ENCODE assay signal across 1 cellular context in genomic region chr19:535017-535835, GRCh38.
TF ChIP-seq lines count a peak whose summit lies in the region.

No MANE protein-coding gene starts in this region.

TF ChIP-seq in HepG2, 621 proteins besides CTCF, POLR2A, EP300 and RAD21 (continued from another document and continues in another):
- TF ChIP-seq ZNF414 (CRISPR knock-in tag; IDR thresholded peaks at IDR 0.05) (no peak), KAT2B (IDR thresholded peaks at IDR 0.05; ENCODE audit: borderline replicate concordance, low read depth, low read length) (no peak), HBP1 (CRISPR knock-in tag; IDR thresholded peaks at IDR 0.05; ENCODE audit: low read depth) (no peak), ZNF780A (CRISPR knock-in tag; IDR thresholded peaks at IDR 0.05) (no peak), GATAD1 (CRISPR knock-in tag; IDR thresholded peaks at IDR 0.05) (no peak), ZNF777 (CRISPR knock-in tag; IDR thresholded peaks at IDR 0.05) (no peak), USF2 (IDR thresholded peaks at IDR 0.05; ENCODE audit: low read depth, low read length) (no peak), USF2 (CRISPR knock-in tag; IDR thresholded peaks at IDR 0.05; ENCODE audit: borderline replicate concordance) (no peak), ZNF343 (CRISPR knock-in tag; IDR thresholded peaks at IDR 0.05) (no peak), ZZZ3 (CRISPR knock-in tag; IDR thresholded peaks at IDR 0.05; ENCODE audit: borderline replicate concordance) (no peak), NFYC (CRISPR knock-in tag; IDR thresholded peaks at IDR 0.05) (no peak), CAMTA2 (CRISPR knock-in tag; IDR thresholded peaks at IDR 0.05; ENCODE audit: borderline replicate concordance) (no peak), ZNF136 (CRISPR knock-in tag; IDR thresholded peaks at IDR 0.05; ENCODE audit: low read depth) (no peak), FOSL2 (CRISPR knock-in tag; IDR thresholded peaks at IDR 0.05) (peak; percentile 80), ZFYVE20 (CRISPR knock-in tag; IDR thresholded peaks at IDR 0.05; ENCODE audit: borderline replicate concordance, low read depth) (no peak), ZNF761 (CRISPR knock-in tag; conservative IDR thresholded peaks at IDR 0.05) (no peak), STAG1 (CRISPR knock-in tag; IDR thresholded peaks at IDR 0.05) (no peak), RBFOX2 (IDR thresholded peaks at IDR 0.05; ENCODE audit: low read depth, low read length) (0 out of 2 replicates have a peak, but pooled peaks have one; percentile 49), ZNF280D (CRISPR knock-in tag; IDR thresholded peaks at IDR 0.05) (no peak), NKX3-1 (CRISPR knock-in tag; IDR thresholded peaks at IDR 0.05) (no peak), ZNF570 (CRISPR knock-in tag; IDR thresholded peaks at IDR 0.05; ENCODE audit: borderline replicate concordance) (no peak), ZNF337 (CRISPR knock-in tag; IDR thresholded peaks at IDR 0.05; ENCODE audit: borderline replicate concordance, low read depth) (no peak), ARID4A (CRISPR knock-in tag; IDR thresholded peaks at IDR 0.05; ENCODE audit: borderline replicate concordance) (peak; percentile 33; the same call in 1 of the 2 replicates)
- TF ChIP-seq, protein P1, sequence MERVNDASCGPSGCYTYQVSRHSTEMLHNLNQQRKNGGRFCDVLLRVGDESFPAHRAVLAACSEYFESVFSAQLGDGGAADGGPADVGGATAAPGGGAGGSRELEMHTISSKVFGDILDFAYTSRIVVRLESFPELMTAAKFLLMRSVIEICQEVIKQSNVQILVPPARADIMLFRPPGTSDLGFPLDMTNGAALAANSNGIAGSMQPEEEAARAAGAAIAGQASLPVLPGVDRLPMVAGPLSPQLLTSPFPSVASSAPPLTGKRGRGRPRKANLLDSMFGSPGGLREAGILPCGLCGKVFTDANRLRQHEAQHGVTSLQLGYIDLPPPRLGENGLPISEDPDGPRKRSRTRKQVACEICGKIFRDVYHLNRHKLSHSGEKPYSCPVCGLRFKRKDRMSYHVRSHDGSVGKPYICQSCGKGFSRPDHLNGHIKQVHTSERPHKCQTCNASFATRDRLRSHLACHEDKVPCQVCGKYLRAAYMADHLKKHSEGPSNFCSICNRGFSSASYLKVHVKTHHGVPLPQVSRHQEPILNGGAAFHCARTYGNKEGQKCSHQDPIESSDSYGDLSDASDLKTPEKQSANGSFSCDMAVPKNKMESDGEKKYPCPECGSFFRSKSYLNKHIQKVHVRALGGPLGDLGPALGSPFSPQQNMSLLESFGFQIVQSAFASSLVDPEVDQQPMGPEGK (CRISPR knock-in tag; IDR thresholded peaks at IDR 0.05), result peak; percentile 40; the same call in 1 of the 2 replicates
- TF ChIP-seq, protein P2, sequence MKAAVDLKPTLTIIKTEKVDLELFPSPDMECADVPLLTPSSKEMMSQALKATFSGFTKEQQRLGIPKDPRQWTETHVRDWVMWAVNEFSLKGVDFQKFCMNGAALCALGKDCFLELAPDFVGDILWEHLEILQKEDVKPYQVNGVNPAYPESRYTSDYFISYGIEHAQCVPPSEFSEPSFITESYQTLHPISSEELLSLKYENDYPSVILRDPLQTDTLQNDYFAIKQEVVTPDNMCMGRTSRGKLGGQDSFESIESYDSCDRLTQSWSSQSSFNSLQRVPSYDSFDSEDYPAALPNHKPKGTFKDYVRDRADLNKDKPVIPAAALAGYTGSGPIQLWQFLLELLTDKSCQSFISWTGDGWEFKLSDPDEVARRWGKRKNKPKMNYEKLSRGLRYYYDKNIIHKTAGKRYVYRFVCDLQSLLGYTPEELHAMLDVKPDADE (CRISPR knock-in tag; IDR thresholded peaks at IDR 0.05), result no peak
- TF ChIP-seq, protein P3, sequence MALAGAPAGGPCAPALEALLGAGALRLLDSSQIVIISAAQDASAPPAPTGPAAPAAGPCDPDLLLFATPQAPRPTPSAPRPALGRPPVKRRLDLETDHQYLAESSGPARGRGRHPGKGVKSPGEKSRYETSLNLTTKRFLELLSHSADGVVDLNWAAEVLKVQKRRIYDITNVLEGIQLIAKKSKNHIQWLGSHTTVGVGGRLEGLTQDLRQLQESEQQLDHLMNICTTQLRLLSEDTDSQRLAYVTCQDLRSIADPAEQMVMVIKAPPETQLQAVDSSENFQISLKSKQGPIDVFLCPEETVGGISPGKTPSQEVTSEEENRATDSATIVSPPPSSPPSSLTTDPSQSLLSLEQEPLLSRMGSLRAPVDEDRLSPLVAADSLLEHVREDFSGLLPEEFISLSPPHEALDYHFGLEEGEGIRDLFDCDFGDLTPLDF (CRISPR knock-in tag; IDR thresholded peaks at IDR 0.05), result no peak
- TF ChIP-seq, protein P4, sequence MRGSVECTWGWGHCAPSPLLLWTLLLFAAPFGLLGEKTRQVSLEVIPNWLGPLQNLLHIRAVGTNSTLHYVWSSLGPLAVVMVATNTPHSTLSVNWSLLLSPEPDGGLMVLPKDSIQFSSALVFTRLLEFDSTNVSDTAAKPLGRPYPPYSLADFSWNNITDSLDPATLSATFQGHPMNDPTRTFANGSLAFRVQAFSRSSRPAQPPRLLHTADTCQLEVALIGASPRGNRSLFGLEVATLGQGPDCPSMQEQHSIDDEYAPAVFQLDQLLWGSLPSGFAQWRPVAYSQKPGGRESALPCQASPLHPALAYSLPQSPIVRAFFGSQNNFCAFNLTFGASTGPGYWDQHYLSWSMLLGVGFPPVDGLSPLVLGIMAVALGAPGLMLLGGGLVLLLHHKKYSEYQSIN (CRISPR knock-in tag; IDR thresholded peaks at IDR 0.05; ENCODE audit: borderline replicate concordance), result no peak
- TF ChIP-seq, protein P5, sequence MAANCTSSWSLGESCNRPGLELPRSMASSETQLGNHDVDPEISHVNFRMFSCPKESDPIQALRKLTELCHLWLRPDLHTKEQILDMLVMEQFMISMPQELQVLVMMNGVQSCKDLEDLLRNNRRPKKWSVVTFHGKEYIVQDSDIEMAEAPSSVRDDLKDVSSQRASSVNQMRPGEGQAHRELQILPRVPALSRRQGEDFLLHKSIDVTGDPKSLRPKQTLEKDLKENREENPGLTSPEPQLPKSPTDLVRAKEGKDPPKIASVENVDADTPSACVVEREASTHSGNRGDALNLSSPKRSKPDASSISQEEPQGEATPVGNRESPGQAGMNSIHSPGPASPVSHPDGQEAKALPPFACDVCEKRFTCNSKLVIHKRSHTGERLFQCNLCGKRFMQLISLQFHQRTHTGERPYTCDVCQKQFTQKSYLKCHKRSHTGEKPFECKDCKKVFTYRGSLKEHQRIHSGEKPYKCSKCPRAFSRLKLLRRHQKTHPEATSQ (CRISPR knock-in tag; IDR thresholded peaks at IDR 0.05; ENCODE audit: borderline replicate concordance), result no peak
- TF ChIP-seq, protein P6, sequence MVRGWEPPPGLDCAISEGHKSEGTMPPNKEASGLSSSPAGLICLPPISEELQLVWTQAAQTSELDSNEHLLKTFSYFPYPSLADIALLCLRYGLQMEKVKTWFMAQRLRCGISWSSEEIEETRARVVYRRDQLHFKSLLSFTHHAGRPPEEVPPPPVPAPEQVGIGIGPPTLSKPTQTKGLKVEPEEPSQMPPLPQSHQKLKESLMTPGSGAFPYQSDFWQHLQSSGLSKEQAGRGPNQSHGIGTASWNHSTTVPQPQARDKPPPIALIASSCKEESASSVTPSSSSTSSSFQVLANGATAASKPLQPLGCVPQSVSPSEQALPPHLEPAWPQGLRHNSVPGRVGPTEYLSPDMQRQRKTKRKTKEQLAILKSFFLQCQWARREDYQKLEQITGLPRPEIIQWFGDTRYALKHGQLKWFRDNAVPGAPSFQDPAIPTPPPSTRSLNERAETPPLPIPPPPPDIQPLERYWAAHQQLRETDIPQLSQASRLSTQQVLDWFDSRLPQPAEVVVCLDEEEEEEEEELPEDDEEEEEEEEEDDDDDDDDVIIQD (CRISPR knock-in tag; IDR thresholded peaks at IDR 0.05; ENCODE audit: low read depth), result no peak
